16 cellular contexts compared by ENCODE assay signal in the genomic region with DNA sequence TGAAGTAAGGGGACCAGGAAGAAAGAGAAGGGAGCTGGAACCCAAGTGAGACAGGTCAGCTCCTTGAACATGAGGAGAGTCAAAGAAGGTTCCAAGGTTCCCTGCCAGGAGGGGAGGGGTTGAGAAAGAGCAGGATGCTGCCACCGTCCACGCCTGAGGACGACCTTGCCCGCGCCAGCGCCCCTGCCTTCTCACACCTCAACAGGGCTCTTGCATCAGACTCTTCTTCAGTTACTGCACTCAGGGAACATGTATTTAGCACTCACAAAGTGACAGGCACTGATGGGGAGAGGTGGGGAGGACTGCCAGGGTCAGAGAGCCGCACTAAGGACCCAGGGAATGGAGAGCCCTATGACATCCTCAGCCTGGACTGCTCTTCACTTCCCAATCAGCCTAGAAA.
DNase-seq lines count a peak whose midpoint lies in the region; ATAC-seq, FAIRE-seq and TF ChIP-seq lines count a peak whose summit lies in the region.
"Had no signal": no experiment of that assay in that cellular context is flagged by ENCODE, and none has a peak within 500 bp of the region (broad histone marks: within the 10 kb centered on the region; RNA-seq: fewer than 3 reads in every experiment).

No MANE protein-coding gene starts in this region.

- H2BK120ac ChIP-seq in H1 (replicated peaks; ENCODE audit: low read depth, low read length) (no peak overlapping the region), neuronal stem cell (ENCODE audit: low read depth, low read length) (no peak overlapping the region)

- H2BK12ac ChIP-seq in H1 (ENCODE audit: low read depth, low read length) = no peak overlapping the region
- H2BK12ac ChIP-seq in neuronal stem cell (ENCODE audit: low read length) = no peak overlapping the region

- no peak for DNase-seq in DND-41
- no peak for DNase-seq in H1 (ENCODE audit: low read depth in 1 of 2, low spot score in 2 of 2)
- no peak for DNase-seq in neuronal stem cell (ENCODE audit: low spot score)
- no peak for DNase-seq in upper lobe of right lung
- DNase-seq in MM.1S = no peak
- DNase-seq: Calu3; CD8-positive, alpha-beta T cell; H7; HFFc6 had no signal

- H3K79me2 ChIP-seq in DND-41 (ENCODE audit: insufficient read depth, low read length) (no peaks in the 10 kb centered on the region), H1 (ENCODE audit: control insufficient read depth in 1 of 2, insufficient read depth in 2 of 2, low read length in 2 of 2) (no peaks in the 10 kb centered on the region), MM.1S (ENCODE audit: low read length) (no peaks in the 10 kb centered on the region)

- POLR2A ChIA-PET in H1 (lab: Charles Lee; ENCODE audit: partially characterized antibody) = no interaction called here

- no peaks in the 10 kb centered on the region for H3F3A ChIP-seq in MM.1S (ENCODE audit: insufficient read depth, low read length)

- WGBS in H1 (ENCODE audit: extremely low coverage in 1 of 2, insufficient coverage in 1 of 2, insufficient read length in 1 of 2, insufficient replicate concordance in 2 of 2, low coverage in 1 of 2, low lambda C conversion rate in 2 of 2, missing lambda C conversion rate in 1 of 2), 2 experiments = 100% methylated on average over 5 of the region's 7 CpGs; no CpG with 5 or more reads in 1 of the 2 experiments
- WGBS in neuronal stem cell (ENCODE audit: extremely low coverage in 2 of 2, insufficient read length in 2 of 2, insufficient replicate concordance in 1 of 2), 2 donors = no CpG with 5 or more reads among the region's 7 CpGs

- CTCF ChIA-PET in H1 (lab: Charles Lee; ENCODE audit: partially characterized antibody) = interaction anchor here (1.0 to 1.2 kb wide), 3 partner anchors 20 to 288 kb away, joined by 3 to 4 read pairs (median 3); no protein-coding TSS in a partner anchor

- H2AK5ac ChIP-seq in H1 (ENCODE audit: low read depth, low read length) (no peak overlapping the region), neuronal stem cell (ENCODE audit: low read depth, low read length) (no peak overlapping the region)

- H2BK15ac ChIP-seq in H1 (ENCODE audit: low read length) = no peak overlapping the region
- H2BK15ac ChIP-seq in neuronal stem cell (ENCODE audit: low read length) = no peak overlapping the region

- H2BK20ac ChIP-seq in H1 (ENCODE audit: low read length) = no peak overlapping the region

- no peak for TF ChIP-seq POLR2A in H1 (IDR thresholded peaks at IDR 0.05; ENCODE audit: control extremely low read depth in 1 of 2, low read depth in 2 of 2, low read length in 2 of 2)

- H3K9me3 ChIP-seq in DND-41 (ENCODE audit: insufficient read depth, low read length, severe bottlenecking) (no peaks in the 10 kb centered on the region), H1 (ENCODE audit: insufficient read depth in 2 of 2, low read depth in 1 of 2, low read length in 1 of 2) (no peaks in the 10 kb centered on the region), neuronal stem cell (replicated peaks in 1 of 2; ENCODE audit: control insufficient read depth in 2 of 2, insufficient read depth in 1 of 2, low read depth in 1 of 2, low read length in 2 of 2) (no peaks in the 10 kb centered on the region), upper lobe of right lung (no peaks in the 10 kb centered on the region), MM.1S (replicated peaks; ENCODE audit: insufficient read depth, low read length) (no peaks in the 10 kb centered on the region)

- peak overlapping the region; percentile 51 for H3K4ac ChIP-seq in H1 (replicated peaks; ENCODE audit: insufficient read length, low read depth, low read length)
- H3K4ac ChIP-seq in neuronal stem cell (ENCODE audit: low read length) = no peak overlapping the region

- no peak overlapping the region for H3K56ac ChIP-seq in H1 (replicated peaks; ENCODE audit: insufficient read length, low read depth, low read length)

- H3K14ac ChIP-seq in H1 (ENCODE audit: insufficient read length) (no peak overlapping the region), neuronal stem cell (ENCODE audit: low read length) (no peak overlapping the region)

- H3K79me1 ChIP-seq in H1 (ENCODE audit: low read depth, low read length) (no peaks in the 10 kb centered on the region), neuronal stem cell (ENCODE audit: low read depth, low read length) (no peaks in the 10 kb centered on the region)

- FAIRE-seq in H1 (lab: Jason Lieb, UNC) = no peak
- FAIRE-seq: G401.6, GM12891, HTR-8/SVneo had no signal

- H4K20me1 ChIP-seq in DND-41 (ENCODE audit: insufficient read depth, low read length) (no peaks in the 10 kb centered on the region), H1 (replicated peaks in 1 of 2; ENCODE audit: control insufficient read depth in 1 of 2, insufficient read depth in 2 of 2, low read length in 2 of 2) (no peaks in the 10 kb centered on the region), MM.1S (ENCODE audit: insufficient read depth, low read length) (no peaks in the 10 kb centered on the region)
- H4K20me1 ChIP-seq: BLaER1 treated with 17β-estradiol and CSF1 and Interleukin-3, amounts not matched to agents 10 nM and 100 nM had no signal

- H3K9ac ChIP-seq in DND-41 (ENCODE audit: low read depth, low read length) (no peak overlapping the region), H1 (replicated peaks in 1 of 4; ENCODE audit: extremely low read depth in 1 of 4, low read depth in 3 of 4, low read length in 3 of 4) (no peak overlapping the region), neuronal stem cell (ENCODE audit: low read depth, low read length, poor library complexity) (no peak overlapping the region), MM.1S (ENCODE audit: low read length) (no peak overlapping the region)
- H3K9ac ChIP-seq: BLaER1 treated with 17β-estradiol and CSF1 and Interleukin-3, amounts not matched to agents 10 nM and 100 nM had no signal

- peaks cover 16% of the 10 kb centered on the region for H3K4me1 ChIP-seq in DND-41 (ENCODE audit: insufficient read depth, low read length)
- H3K4me1 ChIP-seq in H1 (replicated peaks in 1 of 4; ENCODE audit: control insufficient read depth in 3 of 4, insufficient read depth in 4 of 4, low read length in 3 of 4) = peaks cover 0 to 2% (median 0%) of the 10 kb centered on the region in 4 experiments; a peak in 1 of 7 replicates
- peaks cover 0 to 9% of the 10 kb centered on the region in 2 donors for H3K4me1 ChIP-seq in neuronal stem cell (ENCODE audit: control insufficient read depth in 2 of 2, insufficient read depth in 1 of 2, low read depth in 1 of 2, low read length in 2 of 2)
- H3K4me1 ChIP-seq in upper lobe of right lung = no peaks in the 10 kb centered on the region
- no peaks in the 10 kb centered on the region for H3K4me1 ChIP-seq in MM.1S (ENCODE audit: low read length)

- peak overlapping the region; percentile 28 for H4K91ac ChIP-seq in H1 (replicated peaks; ENCODE audit: insufficient read length, low read length)
- H4K91ac ChIP-seq in neuronal stem cell (ENCODE audit: low read depth, low read length, poor library complexity) = no peak overlapping the region

- no peak overlapping the region for H3K23ac ChIP-seq in H1 (ENCODE audit: insufficient read length)
- H3K23ac ChIP-seq in neuronal stem cell (ENCODE audit: low read depth, low read length, poor library complexity) = no peak overlapping the region

- no peak overlapping the region for H3K18ac ChIP-seq in H1 (ENCODE audit: extremely low read depth, low read length)
- peak overlapping the region; percentile 15 for H3K18ac ChIP-seq in neuronal stem cell (ENCODE audit: low read length)

- no peaks in the 10 kb centered on the region for H3K9me2 ChIP-seq in MM.1S (replicated peaks; ENCODE audit: insufficient read depth, low read length)

- H3K4me3 ChIP-seq in DND-41 (ENCODE audit: low read depth in 1 of 2, low read length in 2 of 2) = no peak overlapping the region
- H3K4me3 ChIP-seq in H1 (ENCODE audit: extremely low read depth in 1 of 4, insufficient read depth in 2 of 4, low read depth in 3 of 4, low read length in 4 of 4) = no peak overlapping the region
- H3K4me3 ChIP-seq in neuronal stem cell (ENCODE audit: low read length in 2 of 2) = no peak overlapping the region
- H3K4me3 ChIP-seq in upper lobe of right lung = no peak overlapping the region
- no peak overlapping the region for H3K4me3 ChIP-seq in MM.1S (ENCODE audit: low read length)
- H3K4me3 ChIP-seq: BLaER1 treated with 17β-estradiol and CSF1 and Interleukin-3, amounts not matched to agents 10 nM and 100 nM; GM23338 had no signal

- no peaks in the 10 kb centered on the region for H3K36me3 ChIP-seq in DND-41 (ENCODE audit: insufficient read depth, low read length)
- no peaks in the 10 kb centered on the region for H3K36me3 ChIP-seq in H1 (ENCODE audit: control insufficient read depth in 2 of 4, insufficient read depth in 4 of 4, low read length in 3 of 4)
- H3K36me3 ChIP-seq in neuronal stem cell (replicated peaks in 1 of 2; ENCODE audit: control insufficient read depth in 2 of 2, insufficient read depth in 2 of 2, low read length in 2 of 2) = no peaks in the 10 kb centered on the region
- no peaks in the 10 kb centered on the region for H3K36me3 ChIP-seq in upper lobe of right lung
- no peaks in the 10 kb centered on the region for H3K36me3 ChIP-seq in MM.1S (replicated peaks; ENCODE audit: insufficient read depth, low read length)
- H3K36me3 ChIP-seq: BLaER1 treated with 17β-estradiol and CSF1 and Interleukin-3, amounts not matched to agents 10 nM and 100 nM had no signal

- no peak overlapping the region for H2BK5ac ChIP-seq in H1 (ENCODE audit: low read depth, low read length)
- H2BK5ac ChIP-seq in neuronal stem cell (ENCODE audit: low read length) = no peak overlapping the region

- no peaks in the 10 kb centered on the region for H3K23me2 ChIP-seq in H1 (ENCODE audit: low read depth, low read length)

- no peak for TF ChIP-seq EP300 in H1 (IDR thresholded peaks at IDR 0.05; ENCODE audit: borderline replicate concordance in 1 of 2, low read depth in 2 of 2, low read length in 2 of 2)

- H3K27me3 ChIP-seq in DND-41 (ENCODE audit: insufficient read depth, low read length, poor library complexity) = no peaks in the 10 kb centered on the region
- H3K27me3 ChIP-seq in H1 (replicated peaks in 1 of 4; ENCODE audit: control insufficient read depth in 3 of 4, extremely low read depth in 1 of 4, insufficient read depth in 3 of 4, low read length in 3 of 4) = no peaks in the 10 kb centered on the region
- no peaks in the 10 kb centered on the region for H3K27me3 ChIP-seq in neuronal stem cell (ENCODE audit: control insufficient read depth in 3 of 3, insufficient read depth in 3 of 3, low read depth in 1 of 3, low read length in 3 of 3)
- no peaks in the 10 kb centered on the region for H3K27me3 ChIP-seq in upper lobe of right lung
- no peaks in the 10 kb centered on the region for H3K27me3 ChIP-seq in MM.1S (replicated peaks; ENCODE audit: insufficient read depth, low read length)
- H3K27me3 ChIP-seq: BLaER1 treated with 17β-estradiol and CSF1 and Interleukin-3, amounts not matched to agents 10 nM and 100 nM had no signal

- H3K27ac ChIP-seq in DND-41 (ENCODE audit: low read length) = no peak overlapping the region
- H3K27ac ChIP-seq in H1 (ENCODE audit: low read depth, low read length) = no peak overlapping the region
- no peak overlapping the region for H3K27ac ChIP-seq in neuronal stem cell (replicated peaks; ENCODE audit: low read length)
- no peak overlapping the region for H3K27ac ChIP-seq in upper lobe of right lung
- H3K27ac ChIP-seq in MM.1S (ENCODE audit: low read length) = no peak overlapping the region
- H3K27ac ChIP-seq: BLaER1 treated with 17β-estradiol and CSF1 and Interleukin-3, amounts not matched to agents 10 nM and 100 nM had no signal

- no peak overlapping the region for H3K4me2 ChIP-seq in DND-41 (ENCODE audit: insufficient read depth, low read length)
- no peak overlapping the region for H3K4me2 ChIP-seq in H1 (ENCODE audit: insufficient read depth in 1 of 2, low read depth in 2 of 2, low read length in 2 of 2)
- H3K4me2 ChIP-seq in neuronal stem cell (ENCODE audit: insufficient read depth, low read length, poor library complexity, severe bottlenecking) = no peak overlapping the region
- H3K4me2 ChIP-seq in MM.1S (ENCODE audit: low read depth, low read length) = no peak overlapping the region
- H3K4me2 ChIP-seq: BLaER1 treated with 17β-estradiol and CSF1 and Interleukin-3, amounts not matched to agents 10 nM and 100 nM; GM23338 had no signal

- no peak for TF ChIP-seq RAD21 in H1 (IDR thresholded peaks at IDR 0.05 in 1 of 2, conservative IDR thresholded peaks at IDR 0.05 in 1 of 2; ENCODE audit: low read depth in 2 of 2, low read length in 2 of 2)

- ATAC-seq in DND-41 (ENCODE audit: insufficient read depth, low read depth) = no peak
- ATAC-seq in upper lobe of right lung = peak; percentile 22
- no peak for ATAC-seq in GM18868 (IDR thresholded peaks at IDR 0.05; ENCODE audit: unreplicated experiment)
- ATAC-seq: CD8-positive, alpha-beta T cell; GM23338; HCT116 had no signal

- intact Hi-C loops in upper lobe of right lung (cut with DNase I) = no loop called here

- TF ChIP-seq CTCF in DND-41 (IDR thresholded peaks at IDR 0.05; ENCODE audit: borderline replicate concordance, extremely low read depth, low read length, poor library complexity, severe bottlenecking) (no peak), H1 (IDR thresholded peaks at IDR 0.05; ENCODE audit: control extremely low read depth in 1 of 3, insufficient read depth in 1 of 3, low read depth in 1 of 3, low read length in 3 of 3) (no peak), upper lobe of right lung (IDR thresholded peaks at IDR 0.05) (no peak), MM.1S (IDR thresholded peaks at IDR 0.05; ENCODE audit: low read length) (no peak)

- H4K5ac ChIP-seq in H1 (ENCODE audit: insufficient read length, low read depth, low read length) = no peak overlapping the region

- H2AFZ ChIP-seq in DND-41 (ENCODE audit: low read depth, low read length) (peak overlapping the region; percentile 13; the same call in 1 of the 2 replicates), H1 (ENCODE audit: low read length) (no peak overlapping the region), neuronal stem cell (ENCODE audit: low read length) (no peak overlapping the region), MM.1S (ENCODE audit: low read length) (no peak overlapping the region)
- H2AFZ ChIP-seq: GM23338 had no signal

- H4K8ac ChIP-seq in H1 (ENCODE audit: extremely low read depth, insufficient read depth, low read length) (no peak overlapping the region), neuronal stem cell (ENCODE audit: low read depth, low read length) (no peak overlapping the region)
